ENCODE assay signal across 9 cellular contexts in genomic region chr9:136799079-136799853, GRCh38. TPM values are rescaled to one million over a fixed set of nuclear protein-coding genes. Genes with fewer than 3 reads are reported as not detected.
DNase-seq lines count a peak whose midpoint lies in the region; ATAC-seq and TF ChIP-seq lines count a peak whose summit lies in the region.
"Had no signal": no experiment of that assay in that cellular context is flagged by ENCODE, and none has a peak within 500 bp of the region (broad histone marks: within the 10 kb centered on the region; RNA-seq: fewer than 3 reads in every experiment).

No MANE protein-coding gene starts in this region.

- peak overlapping the region in 4 of 12 donors; percentile 7 to 51 (median 22) for H3K27ac ChIP-seq in heart left ventricle
- H3K27ac ChIP-seq in WERI-Rb-1, result peak overlapping the region; percentile 81
- no peak overlapping the region for H3K27ac ChIP-seq in aorta (ENCODE audit: low read depth in 1 of 2, low read length in 2 of 2)

- 10 to 35% (median 25%) methylated on average over 11 to 35 of the region's 35 CpGs for WGBS in heart left ventricle, 4 donors
- WGBS in aorta, 2 donors, result 14 to 17% methylated on average over 34 to 35 of the region's 35 CpGs

- ATAC-seq in heart left ventricle, result peak in 2 of 4 donors; percentile 1 to 5
- peak; percentile 55 for ATAC-seq in left colon
- no peak for ATAC-seq in aorta (ENCODE audit: low FRiP score)
- no peak for ATAC-seq in HG03520 (IDR thresholded peaks at IDR 0.05; ENCODE audit: unreplicated experiment)

- H3K4me1 ChIP-seq in heart left ventricle (peaks cover 4 to 57% (median 33%) of the 10 kb centered on the region in 12 donors), aorta (ENCODE audit: control insufficient read depth in 1 of 2, insufficient read depth in 2 of 2, low read length in 2 of 2) (no peaks in the 10 kb centered on the region)

- H3K4me3 ChIP-seq in heart left ventricle (peak overlapping the region; percentile 11 to 62 (median 48)), WERI-Rb-1 (ENCODE audit: low read depth, low read length) (peak overlapping the region; percentile 56), aorta (ENCODE audit: low read length in 2 of 2) (no peak overlapping the region)

- H3K36me3 ChIP-seq in heart left ventricle (no peaks in the 10 kb centered on the region), WERI-Rb-1 (peaks cover 7% of the 10 kb centered on the region; the same call in 1 of the 2 replicates), aorta (ENCODE audit: control insufficient read depth in 1 of 2, insufficient read depth in 2 of 2, low read length in 1 of 2) (no peaks in the 10 kb centered on the region)

- intact Hi-C loops in heart left ventricle (cut with DNase I), result loop anchor here in 3 of 10 donors (5.0 to 10.0 kb wide), 2 partner anchors 46 to 143 kb away; partner anchors contain the start of genes AJM1 (in 2 of the 3), PHPT1 (in 2 of the 3) and FBXW5 (in 1 of the 3)
- intact Hi-C loops in cardiac septum (cut with DNase I), result no loop called here
- intact Hi-C loops in left colon (cut with DNase I, micrococcal nuclease), result no loop called here
- intact Hi-C loops in aorta (cut with DNase I), result no loop called here

- TF ChIP-seq POLR2A in heart left ventricle (IDR thresholded peaks at IDR 0.05), result no peak

- TF ChIP-seq CTCF in heart left ventricle (IDR thresholded peaks at IDR 0.05) (no peak), WERI-Rb-1 (IDR thresholded peaks at IDR 0.05; ENCODE audit: low read depth, low read length) (no peak)

- no peaks in the 10 kb centered on the region for H3K9me3 ChIP-seq in heart left ventricle
- no peaks in the 10 kb centered on the region for H3K9me3 ChIP-seq in WERI-Rb-1 (ENCODE audit: severe bottlenecking)
- H3K9me3 ChIP-seq in aorta (ENCODE audit: control insufficient read depth, low read length), result no peaks in the 10 kb centered on the region

- H3K27me3 ChIP-seq in heart left ventricle, result peaks cover 6 to 55% (median 15%) of the 10 kb centered on the region in 9 donors
- H3K27me3 ChIP-seq in WERI-Rb-1 (ENCODE audit: insufficient read depth, low read depth, severe bottlenecking), result no peaks in the 10 kb centered on the region
- H3K27me3 ChIP-seq in aorta (ENCODE audit: control insufficient read depth in 1 of 2, insufficient read depth in 2 of 2, low read length in 1 of 2), result peaks cover 0 to 2% of the 10 kb centered on the region in 2 donors

- DNase-seq in heart left ventricle, result no peak
- no peak for DNase-seq in cardiac septum (ENCODE audit: low spot score)
- DNase-seq in WERI-Rb-1, result no peak
- peak; percentile 86 to 88 for DNase-seq in left colon
- DNase-seq in aorta, result peak; percentile 48 to 71
- no peak for DNase-seq in amniotic stem cell (lab: John Stamatoyannopoulos, UW)
- no peak for DNase-seq in cerebellum (ENCODE audit: low spot score)

RNA-seq across cellular contexts. Expression of gene CCDC183, which starts 3.1 kb away (rescaled TPM):
- total RNA-seq in heart left ventricle, result 1 to 10 TPM in 7 of 9 donors, under 1 TPM in 2; 0.64 to 3.8 (median 1.4) TPM
- 1 to 10 TPM in 1 of 2 donors, under 1 TPM in 1; 0.32 to 4.7 TPM for polyA plus RNA-seq in heart left ventricle
- total RNA-seq in cardiac septum, result 1.6 TPM
- 10 to 100 TPM; 20.6 to 35.1 TPM for total RNA-seq in left colon
- total RNA-seq in aorta, result under 1 TPM; 0.45 to 0.58 TPM
- under 1 TPM; 0.46 to 0.50 TPM for polyA plus RNA-seq in aorta
- 1.7 TPM for total RNA-seq in cerebellum

RNA-seq across cellular contexts. Expression of gene TMEM141, which starts 8.1 kb away (rescaled TPM):
- total RNA-seq in heart left ventricle, result 100 to 1,000 TPM in 1 of 9 donors, 10 to 100 TPM in 8; 45.6 to 122 (median 63.3) TPM
- polyA plus RNA-seq in heart left ventricle, result 100 to 1,000 TPM in 1 of 2 donors, 10 to 100 TPM in 1; 86.1 to 116 TPM
- 62.5 TPM for total RNA-seq in cardiac septum
- total RNA-seq in left colon, result 100 to 1,000 TPM; 239 to 377 TPM
- 10 to 100 TPM; 26.6 to 27.0 TPM for total RNA-seq in aorta
- polyA plus RNA-seq in aorta, result 10 to 100 TPM; 57.0 to 95.8 TPM
- 14.7 TPM for total RNA-seq in cerebellum

RNA-seq across cellular contexts. Expression of gene RABL6, which starts 8.5 kb away (rescaled TPM):
- 10 to 100 TPM; 59.4 to 82.2 (median 71.6) TPM for total RNA-seq in heart left ventricle
- polyA plus RNA-seq in heart left ventricle, result 10 to 100 TPM; 63.5 to 90.8 TPM
- total RNA-seq in cardiac septum, result 66.4 TPM
- total RNA-seq in left colon, result 100 to 1,000 TPM; 120 to 132 TPM
- 10 to 100 TPM; 47.2 to 52.0 TPM for total RNA-seq in aorta
- 10 to 100 TPM; 31.3 to 76.1 TPM for polyA plus RNA-seq in aorta
- 42.2 TPM for total RNA-seq in cerebellum

RNA-seq across cellular contexts. Expression of gene LCN15, which starts 34.9 kb away (rescaled TPM):
- 1 to 10 TPM in 3 of 9 donors, under 1 TPM in 2, not detected in 4; 0.64 to 2.8 (median 1.2) TPM for total RNA-seq in heart left ventricle
- 1 to 10 TPM in 1 of 2 donors, under 1 TPM in 1; 0.65 to 2.4 TPM for polyA plus RNA-seq in heart left ventricle
- total RNA-seq in cardiac septum, result not detected
- total RNA-seq in left colon, result 10 to 100 TPM in 1 of 2 donors, 1 to 10 TPM in 1; 8.0 to 15.9 TPM
- total RNA-seq in aorta, result not detected
- polyA plus RNA-seq in aorta, result under 1 TPM in 1 of 2 donors, not detected in 1; 0.88 TPM
- not detected for total RNA-seq in cerebellum
- total RNA-seq: lung microvascular endothelial cell had no signal

RNA-seq across cellular contexts. Expression of gene LCN8, which starts 41.2 kb away (rescaled TPM):
- not detected for total RNA-seq in heart left ventricle
- not detected for polyA plus RNA-seq in heart left ventricle
- not detected for total RNA-seq in cardiac septum
- under 1 TPM in 1 of 2 donors, not detected in 1; 0.36 TPM for total RNA-seq in left colon
- not detected for total RNA-seq in aorta
- polyA plus RNA-seq in aorta, result under 1 TPM in 1 of 2 donors, not detected in 1; 0.10 TPM
- not detected for total RNA-seq in cerebellum
- total RNA-seq: lung microvascular endothelial cell had no signal

Comparison
In these comparisons a context has a peak if more than half of its experiments do, and no peak if none do; other contexts are left out.
1. DNase-seq: peak in left colon (2 of 2) and aorta (2 of 2); none in heart left ventricle (0 of 5), cardiac septum (single experiment), WERI-Rb-1 (single experiment), amniotic stem cell (single experiment) and cerebellum (single experiment).
2. H3K4me3 ChIP-seq: peak in heart left ventricle (12 of 12) and WERI-Rb-1 (single experiment); none in aorta (0 of 2).